In the genomic region with DNA sequence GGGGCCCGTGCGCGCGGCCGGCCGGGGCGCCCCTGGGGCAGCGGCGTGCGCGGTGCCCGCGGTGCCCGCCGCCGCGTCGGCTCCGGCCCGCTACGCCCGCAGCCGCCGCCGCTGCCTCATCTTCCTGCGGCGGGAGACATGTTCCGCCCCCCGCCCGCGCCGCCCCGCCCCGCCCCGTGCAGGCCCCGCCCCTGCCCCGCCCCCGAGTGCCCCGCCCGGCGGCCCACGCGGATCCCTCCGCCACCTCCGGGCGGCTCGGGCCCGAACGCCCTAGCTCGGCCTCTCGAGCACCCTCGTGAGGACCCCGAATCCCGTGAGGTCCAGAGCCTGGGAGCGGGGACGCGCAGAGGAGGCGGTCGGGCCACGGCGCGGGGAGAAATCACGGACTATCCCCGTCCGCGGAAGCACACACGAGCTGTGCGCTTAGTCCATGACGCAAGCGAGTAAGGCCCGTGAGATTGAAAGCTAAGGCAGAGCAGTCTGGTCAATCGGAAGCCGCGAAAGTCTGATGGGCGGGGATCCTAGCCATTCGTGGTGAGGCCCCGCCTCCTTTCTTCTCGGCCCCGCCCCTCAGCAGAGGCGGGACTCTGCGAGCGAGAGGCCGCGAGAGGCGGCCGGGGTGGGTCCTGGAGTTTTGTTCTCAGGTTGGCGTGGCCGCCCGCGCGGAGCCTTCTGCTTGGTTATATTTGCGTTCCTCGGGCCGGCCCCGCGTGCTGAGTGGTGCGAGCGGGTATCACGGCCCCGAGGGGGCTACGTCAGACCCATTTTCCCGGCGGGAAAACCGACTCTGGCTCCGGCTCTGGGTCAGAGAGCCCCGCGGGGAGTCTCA, we compare ENCODE assay signal across 1 cellular context.
TF ChIP-seq lines count a peak whose summit lies in the region.

A gene (minus strand): TSS at position 145 of the 829 bp plus-strand sequence. CDS start 2,367 bp downstream, outside the sequence.

TF ChIP-seq in GM12878, 131 proteins besides CTCF, POLR2A, EP300 and RAD21 (continued from another document and continues in another):
- TF ChIP-seq, protein P1, sequence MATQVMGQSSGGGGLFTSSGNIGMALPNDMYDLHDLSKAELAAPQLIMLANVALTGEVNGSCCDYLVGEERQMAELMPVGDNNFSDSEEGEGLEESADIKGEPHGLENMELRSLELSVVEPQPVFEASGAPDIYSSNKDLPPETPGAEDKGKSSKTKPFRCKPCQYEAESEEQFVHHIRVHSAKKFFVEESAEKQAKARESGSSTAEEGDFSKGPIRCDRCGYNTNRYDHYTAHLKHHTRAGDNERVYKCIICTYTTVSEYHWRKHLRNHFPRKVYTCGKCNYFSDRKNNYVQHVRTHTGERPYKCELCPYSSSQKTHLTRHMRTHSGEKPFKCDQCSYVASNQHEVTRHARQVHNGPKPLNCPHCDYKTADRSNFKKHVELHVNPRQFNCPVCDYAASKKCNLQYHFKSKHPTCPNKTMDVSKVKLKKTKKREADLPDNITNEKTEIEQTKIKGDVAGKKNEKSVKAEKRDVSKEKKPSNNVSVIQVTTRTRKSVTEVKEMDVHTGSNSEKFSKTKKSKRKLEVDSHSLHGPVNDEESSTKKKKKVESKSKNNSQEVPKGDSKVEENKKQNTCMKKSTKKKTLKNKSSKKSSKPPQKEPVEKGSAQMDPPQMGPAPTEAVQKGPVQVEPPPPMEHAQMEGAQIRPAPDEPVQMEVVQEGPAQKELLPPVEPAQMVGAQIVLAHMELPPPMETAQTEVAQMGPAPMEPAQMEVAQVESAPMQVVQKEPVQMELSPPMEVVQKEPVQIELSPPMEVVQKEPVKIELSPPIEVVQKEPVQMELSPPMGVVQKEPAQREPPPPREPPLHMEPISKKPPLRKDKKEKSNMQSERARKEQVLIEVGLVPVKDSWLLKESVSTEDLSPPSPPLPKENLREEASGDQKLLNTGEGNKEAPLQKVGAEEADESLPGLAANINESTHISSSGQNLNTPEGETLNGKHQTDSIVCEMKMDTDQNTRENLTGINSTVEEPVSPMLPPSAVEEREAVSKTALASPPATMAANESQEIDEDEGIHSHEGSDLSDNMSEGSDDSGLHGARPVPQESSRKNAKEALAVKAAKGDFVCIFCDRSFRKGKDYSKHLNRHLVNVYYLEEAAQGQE (IDR thresholded peaks at IDR 0.05; ENCODE audit: low read depth, low read length): no peak
- TF ChIP-seq JUNB (IDR thresholded peaks at IDR 0.05): peak; percentile 12; the same call in 1 of the 2 replicates
- TF ChIP-seq EZH2 (IDR thresholded peaks at IDR 0.05; ENCODE audit: borderline replicate concordance, control insufficient read depth, low read depth, low read length): no peak
- TF ChIP-seq, protein P2, sequence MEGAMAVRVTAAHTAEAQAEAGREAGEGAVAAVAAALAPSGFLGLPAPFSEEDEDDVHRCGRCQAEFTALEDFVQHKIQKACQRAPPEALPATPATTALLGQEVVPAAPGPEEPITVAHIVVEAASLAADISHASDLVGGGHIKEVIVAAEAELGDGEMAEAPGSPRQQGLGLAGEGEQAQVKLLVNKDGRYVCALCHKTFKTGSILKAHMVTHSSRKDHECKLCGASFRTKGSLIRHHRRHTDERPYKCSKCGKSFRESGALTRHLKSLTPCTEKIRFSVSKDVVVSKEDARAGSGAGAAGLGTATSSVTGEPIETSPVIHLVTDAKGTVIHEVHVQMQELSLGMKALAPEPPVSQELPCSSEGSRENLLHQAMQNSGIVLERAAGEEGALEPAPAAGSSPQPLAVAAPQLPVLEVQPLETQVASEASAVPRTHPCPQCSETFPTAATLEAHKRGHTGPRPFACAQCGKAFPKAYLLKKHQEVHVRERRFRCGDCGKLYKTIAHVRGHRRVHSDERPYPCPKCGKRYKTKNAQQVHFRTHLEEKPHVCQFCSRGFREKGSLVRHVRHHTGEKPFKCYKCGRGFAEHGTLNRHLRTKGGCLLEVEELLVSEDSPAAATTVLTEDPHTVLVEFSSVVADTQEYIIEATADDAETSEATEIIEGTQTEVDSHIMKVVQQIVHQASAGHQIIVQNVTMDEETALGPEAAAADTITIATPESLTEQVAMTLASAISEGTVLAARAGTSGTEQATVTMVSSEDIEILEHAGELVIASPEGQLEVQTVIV (IDR thresholded peaks at IDR 0.05; ENCODE audit: borderline replicate concordance, partially characterized antibody): peak; percentile 81
- TF ChIP-seq, protein P3, sequence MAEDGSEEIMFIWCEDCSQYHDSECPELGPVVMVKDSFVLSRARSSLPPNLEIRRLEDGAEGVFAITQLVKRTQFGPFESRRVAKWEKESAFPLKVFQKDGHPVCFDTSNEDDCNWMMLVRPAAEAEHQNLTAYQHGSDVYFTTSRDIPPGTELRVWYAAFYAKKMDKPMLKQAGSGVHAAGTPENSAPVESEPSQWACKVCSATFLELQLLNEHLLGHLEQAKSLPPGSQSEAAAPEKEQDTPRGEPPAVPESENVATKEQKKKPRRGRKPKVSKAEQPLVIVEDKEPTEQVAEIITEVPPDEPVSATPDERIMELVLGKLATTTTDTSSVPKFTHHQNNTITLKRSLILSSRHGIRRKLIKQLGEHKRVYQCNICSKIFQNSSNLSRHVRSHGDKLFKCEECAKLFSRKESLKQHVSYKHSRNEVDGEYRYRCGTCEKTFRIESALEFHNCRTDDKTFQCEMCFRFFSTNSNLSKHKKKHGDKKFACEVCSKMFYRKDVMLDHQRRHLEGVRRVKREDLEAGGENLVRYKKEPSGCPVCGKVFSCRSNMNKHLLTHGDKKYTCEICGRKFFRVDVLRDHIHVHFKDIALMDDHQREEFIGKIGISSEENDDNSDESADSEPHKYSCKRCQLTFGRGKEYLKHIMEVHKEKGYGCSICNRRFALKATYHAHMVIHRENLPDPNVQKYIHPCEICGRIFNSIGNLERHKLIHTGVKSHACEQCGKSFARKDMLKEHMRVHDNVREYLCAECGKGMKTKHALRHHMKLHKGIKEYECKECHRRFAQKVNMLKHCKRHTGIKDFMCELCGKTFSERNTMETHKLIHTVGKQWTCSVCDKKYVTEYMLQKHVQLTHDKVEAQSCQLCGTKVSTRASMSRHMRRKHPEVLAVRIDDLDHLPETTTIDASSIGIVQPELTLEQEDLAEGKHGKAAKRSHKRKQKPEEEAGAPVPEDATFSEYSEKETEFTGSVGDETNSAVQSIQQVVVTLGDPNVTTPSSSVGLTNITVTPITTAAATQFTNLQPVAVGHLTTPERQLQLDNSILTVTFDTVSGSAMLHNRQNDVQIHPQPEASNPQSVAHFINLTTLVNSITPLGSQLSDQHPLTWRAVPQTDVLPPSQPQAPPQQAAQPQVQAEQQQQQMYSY (CRISPR knock-in tag; IDR thresholded peaks at IDR 0.05): no peak
- TF ChIP-seq, protein P4, sequence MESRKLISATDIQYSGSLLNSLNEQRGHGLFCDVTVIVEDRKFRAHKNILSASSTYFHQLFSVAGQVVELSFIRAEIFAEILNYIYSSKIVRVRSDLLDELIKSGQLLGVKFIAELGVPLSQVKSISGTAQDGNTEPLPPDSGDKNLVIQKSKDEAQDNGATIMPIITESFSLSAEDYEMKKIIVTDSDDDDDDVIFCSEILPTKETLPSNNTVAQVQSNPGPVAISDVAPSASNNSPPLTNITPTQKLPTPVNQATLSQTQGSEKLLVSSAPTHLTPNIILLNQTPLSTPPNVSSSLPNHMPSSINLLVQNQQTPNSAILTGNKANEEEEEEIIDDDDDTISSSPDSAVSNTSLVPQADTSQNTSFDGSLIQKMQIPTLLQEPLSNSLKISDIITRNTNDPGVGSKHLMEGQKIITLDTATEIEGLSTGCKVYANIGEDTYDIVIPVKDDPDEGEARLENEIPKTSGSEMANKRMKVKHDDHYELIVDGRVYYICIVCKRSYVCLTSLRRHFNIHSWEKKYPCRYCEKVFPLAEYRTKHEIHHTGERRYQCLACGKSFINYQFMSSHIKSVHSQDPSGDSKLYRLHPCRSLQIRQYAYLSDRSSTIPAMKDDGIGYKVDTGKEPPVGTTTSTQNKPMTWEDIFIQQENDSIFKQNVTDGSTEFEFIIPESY (IDR thresholded peaks at IDR 0.05): peak; percentile 38; the same call in 1 of the 2 replicates
- no peak for TF ChIP-seq ASH2L (IDR thresholded peaks at IDR 0.05; ENCODE audit: borderline replicate concordance, low read depth)
- TF ChIP-seq, protein P5, sequence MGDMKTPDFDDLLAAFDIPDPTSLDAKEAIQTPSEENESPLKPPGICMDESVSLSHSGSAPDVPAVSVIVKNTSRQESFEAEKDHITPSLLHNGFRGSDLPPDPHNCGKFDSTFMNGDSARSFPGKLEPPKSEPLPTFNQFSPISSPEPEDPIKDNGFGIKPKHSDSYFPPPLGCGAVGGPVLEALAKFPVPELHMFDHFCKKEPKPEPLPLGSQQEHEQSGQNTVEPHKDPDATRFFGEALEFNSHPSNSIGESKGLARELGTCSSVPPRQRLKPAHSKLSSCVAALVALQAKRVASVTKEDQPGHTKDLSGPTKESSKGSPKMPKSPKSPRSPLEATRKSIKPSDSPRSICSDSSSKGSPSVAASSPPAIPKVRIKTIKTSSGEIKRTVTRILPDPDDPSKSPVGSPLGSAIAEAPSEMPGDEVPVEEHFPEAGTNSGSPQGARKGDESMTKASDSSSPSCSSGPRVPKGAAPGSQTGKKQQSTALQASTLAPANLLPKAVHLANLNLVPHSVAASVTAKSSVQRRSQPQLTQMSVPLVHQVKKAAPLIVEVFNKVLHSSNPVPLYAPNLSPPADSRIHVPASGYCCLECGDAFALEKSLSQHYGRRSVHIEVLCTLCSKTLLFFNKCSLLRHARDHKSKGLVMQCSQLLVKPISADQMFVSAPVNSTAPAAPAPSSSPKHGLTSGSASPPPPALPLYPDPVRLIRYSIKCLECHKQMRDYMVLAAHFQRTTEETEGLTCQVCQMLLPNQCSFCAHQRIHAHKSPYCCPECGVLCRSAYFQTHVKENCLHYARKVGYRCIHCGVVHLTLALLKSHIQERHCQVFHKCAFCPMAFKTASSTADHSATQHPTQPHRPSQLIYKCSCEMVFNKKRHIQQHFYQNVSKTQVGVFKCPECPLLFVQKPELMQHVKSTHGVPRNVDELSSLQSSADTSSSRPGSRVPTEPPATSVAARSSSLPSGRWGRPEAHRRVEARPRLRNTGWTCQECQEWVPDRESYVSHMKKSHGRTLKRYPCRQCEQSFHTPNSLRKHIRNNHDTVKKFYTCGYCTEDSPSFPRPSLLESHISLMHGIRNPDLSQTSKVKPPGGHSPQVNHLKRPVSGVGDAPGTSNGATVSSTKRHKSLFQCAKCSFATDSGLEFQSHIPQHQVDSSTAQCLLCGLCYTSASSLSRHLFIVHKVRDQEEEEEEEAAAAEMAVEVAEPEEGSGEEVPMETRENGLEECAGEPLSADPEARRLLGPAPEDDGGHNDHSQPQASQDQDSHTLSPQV (IDR thresholded peaks at IDR 0.05): no peak
- no peak; the same call in 1 of the 2 replicates for TF ChIP-seq PML (IDR thresholded peaks at IDR 0.05; ENCODE audit: low read length)
- TF ChIP-seq SIN3A (IDR thresholded peaks at IDR 0.05; ENCODE audit: low read depth, low read length): peak; percentile 70; the same call in 1 of the 2 replicates
- TF ChIP-seq RB1 (IDR thresholded peaks at IDR 0.05; ENCODE audit: borderline replicate concordance): peak; percentile 94; the same call in 1 of the 2 replicates
- no peak for TF ChIP-seq HCFC1 (IDR thresholded peaks at IDR 0.05; ENCODE audit: low read length)
- TF ChIP-seq SPI1 (IDR thresholded peaks at IDR 0.05; ENCODE audit: borderline replicate concordance, insufficient read depth, low read depth, low read length): no peak
- TF ChIP-seq, protein P6, sequence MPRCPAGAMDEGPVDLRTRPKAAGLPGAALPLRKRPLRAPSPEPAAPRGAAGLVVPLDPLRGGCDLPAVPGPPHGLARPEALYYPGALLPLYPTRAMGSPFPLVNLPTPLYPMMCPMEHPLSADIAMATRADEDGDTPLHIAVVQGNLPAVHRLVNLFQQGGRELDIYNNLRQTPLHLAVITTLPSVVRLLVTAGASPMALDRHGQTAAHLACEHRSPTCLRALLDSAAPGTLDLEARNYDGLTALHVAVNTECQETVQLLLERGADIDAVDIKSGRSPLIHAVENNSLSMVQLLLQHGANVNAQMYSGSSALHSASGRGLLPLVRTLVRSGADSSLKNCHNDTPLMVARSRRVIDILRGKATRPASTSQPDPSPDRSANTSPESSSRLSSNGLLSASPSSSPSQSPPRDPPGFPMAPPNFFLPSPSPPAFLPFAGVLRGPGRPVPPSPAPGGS (IDR thresholded peaks at IDR 0.05; ENCODE audit: borderline replicate concordance, insufficient read depth, low read depth, low read length, poor library complexity, severe bottlenecking): no peak
- TF ChIP-seq SMARCA5 (IDR thresholded peaks at IDR 0.05): no peak
- peak; percentile 41 for TF ChIP-seq ESRRA (IDR thresholded peaks at IDR 0.05; ENCODE audit: low read length)
- no peak for TF ChIP-seq MTA3 (IDR thresholded peaks at IDR 0.05; ENCODE audit: borderline replicate concordance, low read length)
- no peak for TF ChIP-seq MEF2A (IDR thresholded peaks at IDR 0.05; ENCODE audit: insufficient read depth, low read depth, low read length)
- no peak for TF ChIP-seq ZNF622 (IDR thresholded peaks at IDR 0.05)
- no peak for TF ChIP-seq SREBF1 (IDR thresholded peaks at IDR 0.05; ENCODE audit: low read length)
- TF ChIP-seq MEF2B (IDR thresholded peaks at IDR 0.05; ENCODE audit: partially characterized antibody, poor library complexity, severe bottlenecking): peak; percentile 75
- TF ChIP-seq HDAC6 (IDR thresholded peaks at IDR 0.05; ENCODE audit: unreplicated experiment): no peak
- TF ChIP-seq GATAD2B (conservative IDR thresholded peaks at IDR 0.05; ENCODE audit: low read depth): peak; percentile 80
- no peak for TF ChIP-seq SMAD1 (IDR thresholded peaks at IDR 0.05; ENCODE audit: low read depth, partially characterized antibody)
- peak; percentile 66 for TF ChIP-seq FOS (IDR thresholded peaks at IDR 0.05; ENCODE audit: borderline replicate concordance, extremely low read depth, insufficient read length)
- TF ChIP-seq SUPT20H (IDR thresholded peaks at IDR 0.05; ENCODE audit: borderline replicate concordance, control insufficient read depth, low read depth, low read length): no peak
- TF ChIP-seq ZZZ3 (IDR thresholded peaks at IDR 0.05; ENCODE audit: control insufficient read depth, insufficient read length, low read depth): no peak
- peak; percentile 73 for TF ChIP-seq MYC (IDR thresholded peaks at IDR 0.05; ENCODE audit: insufficient read depth, insufficient read length, insufficient replicate concordance, low read length, severe bottlenecking)
- no peak for TF ChIP-seq CEBPB (IDR thresholded peaks at IDR 0.05; ENCODE audit: borderline replicate concordance in 1 of 2, low read depth in 2 of 2, low read length in 2 of 2)
- TF ChIP-seq, protein P7, sequence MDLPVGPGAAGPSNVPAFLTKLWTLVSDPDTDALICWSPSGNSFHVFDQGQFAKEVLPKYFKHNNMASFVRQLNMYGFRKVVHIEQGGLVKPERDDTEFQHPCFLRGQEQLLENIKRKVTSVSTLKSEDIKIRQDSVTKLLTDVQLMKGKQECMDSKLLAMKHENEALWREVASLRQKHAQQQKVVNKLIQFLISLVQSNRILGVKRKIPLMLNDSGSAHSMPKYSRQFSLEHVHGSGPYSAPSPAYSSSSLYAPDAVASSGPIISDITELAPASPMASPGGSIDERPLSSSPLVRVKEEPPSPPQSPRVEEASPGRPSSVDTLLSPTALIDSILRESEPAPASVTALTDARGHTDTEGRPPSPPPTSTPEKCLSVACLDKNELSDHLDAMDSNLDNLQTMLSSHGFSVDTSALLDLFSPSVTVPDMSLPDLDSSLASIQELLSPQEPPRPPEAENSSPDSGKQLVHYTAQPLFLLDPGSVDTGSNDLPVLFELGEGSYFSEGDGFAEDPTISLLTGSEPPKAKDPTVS (IDR thresholded peaks at IDR 0.05; ENCODE audit: low read depth, low read length): no peak
- peak; percentile 47; the same call in 1 of the 2 replicates for TF ChIP-seq YY1 (IDR thresholded peaks at IDR 0.05; ENCODE audit: low read depth, low read length)
